Comparison of ENCODE assay signal across 21 cellular contexts in genomic region chr16:56758930-56759329, GRCh38.
"Had no signal": no experiment of that assay in that cellular context is flagged by ENCODE, and none has a peak within 500 bp of the region (broad histone marks: within the 10 kb centered on the region; RNA-seq: fewer than 3 reads in every experiment).

No MANE protein-coding gene starts in this region.

- H3K27ac Mint-ChIP-seq: activated naive CD4-positive, alpha-beta T cell treated with anti-CD3 and anti-CD28 coated beads, Interleukin-2, amount 50 U/mL, for 72 hours; activated T-cell treated with anti-CD3 and anti-CD28 coated beads, Interleukin-2, amount 50 U/mL, for 72 hours; naive B cell had no signal

- DNase-seq: activated CD4-positive, alpha-beta T cell treated with anti-CD3 and anti-CD28 coated beads for 4 hours; activated CD4-positive, alpha-beta T cell treated with anti-CD3 and anti-CD28 coated beads, Interleukin-2, amount 50 U/mL, for 4 hours; activated naive CD4-positive, alpha-beta T cell; activated T-cell treated with anti-CD3 and anti-CD28 coated beads for 4 hours; activated T-cell treated with anti-CD3 and anti-CD28 coated beads, Interleukin-2, amount 50 U/mL, for 72 hours; cerebellar nuclear complex; colonic mucosa; effector CD8-positive, alpha-beta T cell; gastrocnemius medialis; head of caudate nucleus; hippocampal formation; left colon; naive B cell; ovary; retina; stimulated activated CD4-positive, alpha-beta T cell treated with anti-CD3 and anti-CD28 coated beads, Interleukin-15, amount 100 ng/mL, for 24 hours; stimulated activated naive CD4-positive, alpha-beta T cell treated with Interleukin-2 at 50 U/mL for 16 hours had no signal

- H3K9me3 ChIP-seq: colonic mucosa, gastrocnemius medialis, ovary, prostate gland had no signal

- H3K4me1 ChIP-seq: colonic mucosa, gastrocnemius medialis, prostate gland had no signal

- H3K27me3 ChIP-seq: cardiac muscle cell, colonic mucosa, gastrocnemius medialis, ovary had no signal

- H3K4me3 Mint-ChIP-seq: activated T-cell treated with anti-CD3 and anti-CD28 coated beads, Interleukin-2, amount 50 U/mL, for 72 hours; naive B cell had no signal

- H3K36me3 ChIP-seq: colonic mucosa, ovary, prostate gland had no signal

- H3K27me3 Mint-ChIP-seq: naive B cell had no signal

- H3K4me3 ChIP-seq: cardiac muscle cell, colonic mucosa, gastrocnemius medialis, ovary, prostate gland had no signal

- H3K27ac ChIP-seq: cardiac muscle cell, colonic mucosa, gastrocnemius medialis, ovary, prostate gland, VCaP had no signal
